ENCODE assay signal across 20 cellular contexts in genomic region chr2:5587726-5588125, GRCh38.
"Had no signal": no experiment of that assay in that cellular context is flagged by ENCODE, and none has a peak within 500 bp of the region (broad histone marks: within the 10 kb centered on the region; RNA-seq: fewer than 3 reads in every experiment).

No MANE protein-coding gene starts in this region.

- H3K4me1 ChIP-seq: lower lobe of right lung, neural progenitor cell, psoas muscle, suprapubic skin, transverse colon, upper lobe of right lung, uterus had no signal

- DNase-seq: dorsolateral prefrontal cortex; effector CD4-positive, alpha-beta T cell; hypothalamus; left ventricle myocardium superior; lower lobe of right lung; naive thymus-derived CD4-positive, alpha-beta T cell; psoas muscle; right cardiac atrium; stimulated activated CD4-positive, alpha-beta T cell treated with anti-CD3 and anti-CD28 coated beads, Interleukin-12 subunit alpha, Interleukin-12 subunit beta, amount 100 ng/mL, for 4 hours; stimulated activated CD4-positive, alpha-beta T cell treated with anti-CD3 and anti-CD28 coated beads, Interleukin-1b, Interleukin-23, amount 100 ng/mL, for 48 hours; stimulated activated CD4-positive, alpha-beta T cell treated with anti-CD3 and anti-CD28 coated beads, Interleukin-4, amount 100 ng/mL, for 1 hour; stimulated activated CD8-positive, alpha-beta memory T cell treated with anti-CD3 and anti-CD28 coated beads, Interleukin-4, amount 100 ng/mL, for 48 hours; stimulated activated naive CD4-positive, alpha-beta T cell; stimulated activated naive CD8-positive, alpha-beta T cell treated with anti-CD3 and anti-CD28 coated beads, Interleukin-15, amount 100 ng/mL, for 72 hours; transverse colon; upper lobe of right lung; uterus had no signal

- H3K36me3 ChIP-seq: lower lobe of right lung, neural progenitor cell, suprapubic skin, transverse colon, upper lobe of right lung, uterus had no signal

- H3K4me3 ChIP-seq: dorsolateral prefrontal cortex, lower lobe of right lung, neural progenitor cell, psoas muscle, smooth muscle cell, suprapubic skin, transverse colon, upper lobe of right lung, uterus had no signal

- H3K4me2 ChIP-seq: neural progenitor cell, smooth muscle cell had no signal

- H3K9me3 ChIP-seq: lower lobe of right lung, psoas muscle, suprapubic skin, transverse colon, upper lobe of right lung, uterus had no signal

- H2AFZ ChIP-seq: neural progenitor cell had no signal

- ATAC-seq: left ventricle myocardium superior; lower lobe of right lung; naive thymus-derived CD4-positive, alpha-beta T cell; psoas muscle; right cardiac atrium; stimulated activated naive CD8-positive, alpha-beta T cell treated with anti-CD3 and anti-CD28 coated beads, Interleukin-15, amount 100 ng/mL, for 72 hours; upper lobe of right lung had no signal

- H3K27me3 ChIP-seq: neural progenitor cell, suprapubic skin, transverse colon, upper lobe of right lung, uterus had no signal

- H3K9ac ChIP-seq: neural progenitor cell had no signal

- H3K27ac ChIP-seq: dorsolateral prefrontal cortex, lower lobe of right lung, neural progenitor cell, psoas muscle, suprapubic skin, transverse colon, upper lobe of right lung, uterus had no signal
